8 cellular contexts compared by ENCODE assay signal in genomic region chr7:100469227-100470044, GRCh38.
DNase-seq lines count a peak whose midpoint lies in the region; ATAC-seq and TF ChIP-seq lines count a peak whose summit lies in the region.

No MANE protein-coding gene starts in this region.

- no peak overlapping the region for H3K9ac ChIP-seq in DND-41 (ENCODE audit: low read depth, low read length)

- peaks cover 21% of the 10 kb centered on the region for H3K4me1 Mint-ChIP-seq in memory B cell

- H3K27ac ChIP-seq in DND-41 (ENCODE audit: low read length): 0 out of 2 replicates have a peak overlapping the region, but pooled peaks have one; percentile 5

- no peak overlapping the region for H3K4me3 ChIP-seq in DND-41 (ENCODE audit: low read depth in 1 of 2, low read length in 2 of 2)

- peaks cover 3% of the 10 kb centered on the region; the same call in 1 of the 2 replicates for H3K79me2 ChIP-seq in DND-41 (ENCODE audit: insufficient read depth, low read length)

- no peaks in the 10 kb centered on the region for H3K9me3 Mint-ChIP-seq in memory B cell

- H4K20me1 ChIP-seq in DND-41 (ENCODE audit: insufficient read depth, low read length): peaks cover 33% of the 10 kb centered on the region

- H3K27me3 ChIP-seq in DND-41 (ENCODE audit: insufficient read depth, low read length, poor library complexity): no peaks in the 10 kb centered on the region

- H3K9me3 ChIP-seq in DND-41 (ENCODE audit: insufficient read depth, low read length, severe bottlenecking): no peaks in the 10 kb centered on the region

- peaks cover 52% of the 10 kb centered on the region for H3K36me3 ChIP-seq in DND-41 (ENCODE audit: insufficient read depth, low read length)

- H3K27ac Mint-ChIP-seq in memory B cell: no peak overlapping the region

- H3K27me3 Mint-ChIP-seq in memory B cell: no peaks in the 10 kb centered on the region

- H3K36me3 Mint-ChIP-seq in memory B cell: peaks cover 16% of the 10 kb centered on the region

- H2AFZ ChIP-seq in DND-41 (ENCODE audit: low read depth, low read length): no peak overlapping the region

- ATAC-seq in DND-41 (ENCODE audit: insufficient read depth, low read depth) (peak; percentile 94), HG03196 (IDR thresholded peaks at IDR 0.05; ENCODE audit: unreplicated experiment) (peak; percentile 47), memory B cell (ENCODE audit: low read depth) (peak; percentile 94), HG03571 (IDR thresholded peaks at IDR 0.05; ENCODE audit: unreplicated experiment) (no peak)

- peak; percentile 81 for DNase-seq in DND-41
- DNase-seq in NCI-H82 treated with DMSO at 0.1 percent for 48 hours (lab: John Stamatoyannopoulos, UW; ENCODE audit: unreplicated experiment): peak; percentile 31
- peak; percentile 96 for DNase-seq in activated CD8-positive, alpha-beta memory T cell treated with anti-CD3 and anti-CD28 coated beads for 24 hours
- peak; percentile 83 for DNase-seq in effector CD4-positive, alpha-beta T cell
- peak; percentile 82 to 94 for DNase-seq in memory B cell (ENCODE audit: low spot score in 2 of 2)
- peak; percentile 89 for DNase-seq in stimulated activated CD8-positive, alpha-beta memory T cell treated with anti-CD3 and anti-CD28 coated beads, Interleukin-15, amount 100 ng/mL, for 24 hours (ENCODE audit: low read depth)

- no peak overlapping the region for H3K4me3 Mint-ChIP-seq in memory B cell

- no peak overlapping the region for H3K4me2 ChIP-seq in DND-41 (ENCODE audit: insufficient read depth, low read length)

- peaks cover 5% of the 10 kb centered on the region; the same call in 1 of the 2 replicates for H3K4me1 ChIP-seq in DND-41 (ENCODE audit: insufficient read depth, low read length)

- peak; percentile 97 for TF ChIP-seq CTCF in DND-41 (IDR thresholded peaks at IDR 0.05; ENCODE audit: borderline replicate concordance, extremely low read depth, low read length, poor library complexity, severe bottlenecking)

Comparison
In these comparisons a context has a peak if more than half of its experiments do, and no peak if none do; other contexts are left out.
1. DNase-seq: peak in every context shown above with its lines; median percentile 96 in activated CD8-positive, alpha-beta memory T cell treated with anti-CD3 and anti-CD28 coated beads for 24 hours; 89 in stimulated activated CD8-positive, alpha-beta memory T cell treated with anti-CD3 and anti-CD28 coated beads, Interleukin-15, amount 100 ng/mL, for 24 hours; 88 in memory B cell; 83 in effector CD4-positive, alpha-beta T cell; 81 in DND-41; 31 in NCI-H82 treated with DMSO at 0.1 percent for 48 hours.